1 cellular context compared by ENCODE assay signal in the genomic region with DNA sequence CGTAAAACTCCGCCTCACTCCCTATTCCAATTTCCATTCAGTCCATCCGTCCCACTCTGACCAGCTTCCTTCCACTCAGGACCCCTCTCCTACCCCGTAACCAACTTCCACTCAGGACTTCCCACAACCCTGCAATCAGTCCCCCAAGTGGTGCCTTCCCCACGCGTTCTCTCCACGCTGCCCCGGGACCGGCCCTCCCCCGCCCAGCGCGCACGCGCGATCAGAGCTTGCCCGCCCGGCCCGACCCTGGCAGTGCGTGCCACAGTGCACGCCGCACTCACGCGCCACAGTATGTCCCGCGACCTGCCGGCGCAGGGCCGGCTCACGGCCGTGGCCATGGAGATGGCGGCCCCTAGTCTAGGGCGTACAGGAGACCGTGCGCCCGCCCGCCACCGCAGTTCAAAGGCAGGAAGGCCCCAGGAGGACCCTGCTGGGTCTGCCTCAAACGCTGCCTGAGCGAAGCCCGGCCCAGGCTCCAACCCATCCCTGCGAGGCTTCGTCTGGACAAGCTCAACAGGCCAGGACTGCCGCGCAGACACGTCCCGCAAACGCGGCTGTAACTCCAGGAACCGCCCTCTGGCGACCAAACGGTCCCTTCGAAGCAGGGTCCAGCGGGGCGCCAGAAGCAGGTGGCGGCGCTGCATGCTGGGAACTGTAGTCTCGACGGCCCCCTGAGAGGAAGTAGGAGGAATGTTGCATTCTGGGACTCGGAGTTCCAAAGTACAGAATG.
TF ChIP-seq lines count a peak whose summit lies in the region.

A gene with protein sequence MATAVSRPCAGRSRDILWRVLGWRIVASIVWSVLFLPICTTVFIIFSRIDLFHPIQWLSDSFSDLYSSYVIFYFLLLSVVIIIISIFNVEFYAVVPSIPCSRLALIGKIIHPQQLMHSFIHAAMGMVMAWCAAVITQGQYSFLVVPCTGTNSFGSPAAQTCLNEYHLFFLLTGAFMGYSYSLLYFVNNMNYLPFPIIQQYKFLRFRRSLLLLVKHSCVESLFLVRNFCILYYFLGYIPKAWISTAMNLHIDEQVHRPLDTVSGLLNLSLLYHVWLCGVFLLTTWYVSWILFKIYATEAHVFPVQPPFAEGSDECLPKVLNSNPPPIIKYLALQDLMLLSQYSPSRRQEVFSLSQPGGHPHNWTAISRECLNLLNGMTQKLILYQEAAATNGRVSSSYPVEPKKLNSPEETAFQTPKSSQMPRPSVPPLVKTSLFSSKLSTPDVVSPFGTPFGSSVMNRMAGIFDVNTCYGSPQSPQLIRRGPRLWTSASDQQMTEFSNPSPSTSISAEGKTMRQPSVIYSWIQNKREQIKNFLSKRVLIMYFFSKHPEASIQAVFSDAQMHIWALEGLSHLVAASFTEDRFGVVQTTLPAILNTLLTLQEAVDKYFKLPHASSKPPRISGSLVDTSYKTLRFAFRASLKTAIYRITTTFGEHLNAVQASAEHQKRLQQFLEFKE (minus strand): TSS at position 373 of the 730 bp plus-strand sequence. CDS start 35 bp downstream, at position 338.

TF ChIP-seq in HepG2, 621 proteins besides CTCF, POLR2A, EP300 and RAD21 (continued from another document and continues in another):
- TF ChIP-seq, protein P1, sequence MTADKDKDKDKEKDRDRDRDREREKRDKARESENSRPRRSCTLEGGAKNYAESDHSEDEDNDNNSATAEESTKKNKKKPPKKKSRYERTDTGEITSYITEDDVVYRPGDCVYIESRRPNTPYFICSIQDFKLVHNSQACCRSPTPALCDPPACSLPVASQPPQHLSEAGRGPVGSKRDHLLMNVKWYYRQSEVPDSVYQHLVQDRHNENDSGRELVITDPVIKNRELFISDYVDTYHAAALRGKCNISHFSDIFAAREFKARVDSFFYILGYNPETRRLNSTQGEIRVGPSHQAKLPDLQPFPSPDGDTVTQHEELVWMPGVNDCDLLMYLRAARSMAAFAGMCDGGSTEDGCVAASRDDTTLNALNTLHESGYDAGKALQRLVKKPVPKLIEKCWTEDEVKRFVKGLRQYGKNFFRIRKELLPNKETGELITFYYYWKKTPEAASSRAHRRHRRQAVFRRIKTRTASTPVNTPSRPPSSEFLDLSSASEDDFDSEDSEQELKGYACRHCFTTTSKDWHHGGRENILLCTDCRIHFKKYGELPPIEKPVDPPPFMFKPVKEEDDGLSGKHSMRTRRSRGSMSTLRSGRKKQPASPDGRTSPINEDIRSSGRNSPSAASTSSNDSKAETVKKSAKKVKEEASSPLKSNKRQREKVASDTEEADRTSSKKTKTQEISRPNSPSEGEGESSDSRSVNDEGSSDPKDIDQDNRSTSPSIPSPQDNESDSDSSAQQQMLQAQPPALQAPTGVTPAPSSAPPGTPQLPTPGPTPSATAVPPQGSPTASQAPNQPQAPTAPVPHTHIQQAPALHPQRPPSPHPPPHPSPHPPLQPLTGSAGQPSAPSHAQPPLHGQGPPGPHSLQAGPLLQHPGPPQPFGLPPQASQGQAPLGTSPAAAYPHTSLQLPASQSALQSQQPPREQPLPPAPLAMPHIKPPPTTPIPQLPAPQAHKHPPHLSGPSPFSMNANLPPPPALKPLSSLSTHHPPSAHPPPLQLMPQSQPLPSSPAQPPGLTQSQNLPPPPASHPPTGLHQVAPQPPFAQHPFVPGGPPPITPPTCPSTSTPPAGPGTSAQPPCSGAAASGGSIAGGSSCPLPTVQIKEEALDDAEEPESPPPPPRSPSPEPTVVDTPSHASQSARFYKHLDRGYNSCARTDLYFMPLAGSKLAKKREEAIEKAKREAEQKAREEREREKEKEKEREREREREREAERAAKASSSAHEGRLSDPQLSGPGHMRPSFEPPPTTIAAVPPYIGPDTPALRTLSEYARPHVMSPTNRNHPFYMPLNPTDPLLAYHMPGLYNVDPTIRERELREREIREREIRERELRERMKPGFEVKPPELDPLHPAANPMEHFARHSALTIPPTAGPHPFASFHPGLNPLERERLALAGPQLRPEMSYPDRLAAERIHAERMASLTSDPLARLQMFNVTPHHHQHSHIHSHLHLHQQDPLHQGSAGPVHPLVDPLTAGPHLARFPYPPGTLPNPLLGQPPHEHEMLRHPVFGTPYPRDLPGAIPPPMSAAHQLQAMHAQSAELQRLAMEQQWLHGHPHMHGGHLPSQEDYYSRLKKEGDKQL (CRISPR knock-in tag; IDR thresholded peaks at IDR 0.05; ENCODE audit: low read depth), result peak; percentile 56; the same call in 1 of the 2 replicates
- TF ChIP-seq, protein P2, sequence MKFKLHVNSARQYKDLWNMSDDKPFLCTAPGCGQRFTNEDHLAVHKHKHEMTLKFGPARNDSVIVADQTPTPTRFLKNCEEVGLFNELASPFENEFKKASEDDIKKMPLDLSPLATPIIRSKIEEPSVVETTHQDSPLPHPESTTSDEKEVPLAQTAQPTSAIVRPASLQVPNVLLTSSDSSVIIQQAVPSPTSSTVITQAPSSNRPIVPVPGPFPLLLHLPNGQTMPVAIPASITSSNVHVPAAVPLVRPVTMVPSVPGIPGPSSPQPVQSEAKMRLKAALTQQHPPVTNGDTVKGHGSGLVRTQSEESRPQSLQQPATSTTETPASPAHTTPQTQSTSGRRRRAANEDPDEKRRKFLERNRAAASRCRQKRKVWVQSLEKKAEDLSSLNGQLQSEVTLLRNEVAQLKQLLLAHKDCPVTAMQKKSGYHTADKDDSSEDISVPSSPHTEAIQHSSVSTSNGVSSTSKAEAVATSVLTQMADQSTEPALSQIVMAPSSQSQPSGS (CRISPR knock-in tag; IDR thresholded peaks at IDR 0.05), result peak; percentile 77
- TF ChIP-seq, protein P3, sequence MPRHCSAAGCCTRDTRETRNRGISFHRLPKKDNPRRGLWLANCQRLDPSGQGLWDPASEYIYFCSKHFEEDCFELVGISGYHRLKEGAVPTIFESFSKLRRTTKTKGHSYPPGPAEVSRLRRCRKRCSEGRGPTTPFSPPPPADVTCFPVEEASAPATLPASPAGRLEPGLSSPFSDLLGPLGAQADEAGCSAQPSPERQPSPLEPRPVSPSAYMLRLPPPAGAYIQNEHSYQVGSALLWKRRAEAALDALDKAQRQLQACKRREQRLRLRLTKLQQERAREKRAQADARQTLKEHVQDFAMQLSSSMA (CRISPR knock-in tag; IDR thresholded peaks at IDR 0.05), result 0 out of 2 replicates have a peak, but pooled peaks have one; percentile 54
- TF ChIP-seq IRF2 (CRISPR knock-in tag; IDR thresholded peaks at IDR 0.05), result peak; percentile 94
- TF ChIP-seq ZNF546 (CRISPR knock-in tag; conservative IDR thresholded peaks at IDR 0.05), result peak; percentile 91
- TF ChIP-seq DPF2 (CRISPR knock-in tag; IDR thresholded peaks at IDR 0.05; ENCODE audit: borderline replicate concordance, low read depth), result no peak
- no peak for TF ChIP-seq ZNF3 (CRISPR knock-in tag; IDR thresholded peaks at IDR 0.05)
- TF ChIP-seq, protein P4, sequence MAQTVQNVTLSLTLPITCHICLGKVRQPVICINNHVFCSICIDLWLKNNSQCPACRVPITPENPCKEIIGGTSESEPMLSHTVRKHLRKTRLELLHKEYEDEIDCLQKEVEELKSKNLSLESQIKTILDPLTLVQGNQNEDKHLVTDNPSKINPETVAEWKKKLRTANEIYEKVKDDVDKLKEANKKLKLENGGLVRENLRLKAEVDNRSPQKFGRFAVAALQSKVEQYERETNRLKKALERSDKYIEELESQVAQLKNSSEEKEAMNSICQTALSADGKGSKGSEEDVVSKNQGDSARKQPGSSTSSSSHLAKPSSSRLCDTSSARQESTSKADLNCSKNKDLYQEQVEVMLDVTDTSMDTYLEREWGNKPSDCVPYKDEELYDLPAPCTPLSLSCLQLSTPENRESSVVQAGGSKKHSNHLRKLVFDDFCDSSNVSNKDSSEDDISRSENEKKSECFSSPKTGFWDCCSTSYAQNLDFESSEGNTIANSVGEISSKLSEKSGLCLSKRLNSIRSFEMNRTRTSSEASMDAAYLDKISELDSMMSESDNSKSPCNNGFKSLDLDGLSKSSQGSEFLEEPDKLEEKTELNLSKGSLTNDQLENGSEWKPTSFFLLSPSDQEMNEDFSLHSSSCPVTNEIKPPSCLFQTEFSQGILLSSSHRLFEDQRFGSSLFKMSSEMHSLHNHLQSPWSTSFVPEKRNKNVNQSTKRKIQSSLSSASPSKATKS (CRISPR knock-in tag; IDR thresholded peaks at IDR 0.05), result no peak; the same call in 1 of the 2 replicates
- TF ChIP-seq, protein P5, sequence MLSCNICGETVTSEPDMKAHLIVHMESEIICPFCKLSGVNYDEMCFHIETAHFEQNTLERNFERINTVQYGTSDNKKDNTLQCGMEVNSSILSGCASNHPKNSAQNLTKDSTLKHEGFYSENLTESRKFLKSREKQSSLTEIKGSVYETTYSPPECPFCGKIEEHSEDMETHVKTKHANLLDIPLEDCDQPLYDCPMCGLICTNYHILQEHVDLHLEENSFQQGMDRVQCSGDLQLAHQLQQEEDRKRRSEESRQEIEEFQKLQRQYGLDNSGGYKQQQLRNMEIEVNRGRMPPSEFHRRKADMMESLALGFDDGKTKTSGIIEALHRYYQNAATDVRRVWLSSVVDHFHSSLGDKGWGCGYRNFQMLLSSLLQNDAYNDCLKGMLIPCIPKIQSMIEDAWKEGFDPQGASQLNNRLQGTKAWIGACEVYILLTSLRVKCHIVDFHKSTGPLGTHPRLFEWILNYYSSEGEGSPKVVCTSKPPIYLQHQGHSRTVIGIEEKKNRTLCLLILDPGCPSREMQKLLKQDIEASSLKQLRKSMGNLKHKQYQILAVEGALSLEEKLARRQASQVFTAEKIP (CRISPR knock-in tag; IDR thresholded peaks at IDR 0.05; ENCODE audit: borderline replicate concordance), result no peak
- peak; percentile 57 for TF ChIP-seq JUN (CRISPR knock-in tag; IDR thresholded peaks at IDR 0.05)
- TF ChIP-seq KDM3A (CRISPR knock-in tag; IDR thresholded peaks at IDR 0.05; ENCODE audit: low read depth), result no peak
- TF ChIP-seq, protein P6, sequence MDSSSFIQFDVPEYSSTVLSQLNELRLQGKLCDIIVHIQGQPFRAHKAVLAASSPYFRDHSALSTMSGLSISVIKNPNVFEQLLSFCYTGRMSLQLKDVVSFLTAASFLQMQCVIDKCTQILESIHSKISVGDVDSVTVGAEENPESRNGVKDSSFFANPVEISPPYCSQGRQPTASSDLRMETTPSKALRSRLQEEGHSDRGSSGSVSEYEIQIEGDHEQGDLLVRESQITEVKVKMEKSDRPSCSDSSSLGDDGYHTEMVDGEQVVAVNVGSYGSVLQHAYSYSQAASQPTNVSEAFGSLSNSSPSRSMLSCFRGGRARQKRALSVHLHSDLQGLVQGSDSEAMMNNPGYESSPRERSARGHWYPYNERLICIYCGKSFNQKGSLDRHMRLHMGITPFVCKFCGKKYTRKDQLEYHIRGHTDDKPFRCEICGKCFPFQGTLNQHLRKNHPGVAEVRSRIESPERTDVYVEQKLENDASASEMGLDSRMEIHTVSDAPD (CRISPR knock-in tag; IDR thresholded peaks at IDR 0.05), result peak; percentile 87
- TF ChIP-seq, protein P7, sequence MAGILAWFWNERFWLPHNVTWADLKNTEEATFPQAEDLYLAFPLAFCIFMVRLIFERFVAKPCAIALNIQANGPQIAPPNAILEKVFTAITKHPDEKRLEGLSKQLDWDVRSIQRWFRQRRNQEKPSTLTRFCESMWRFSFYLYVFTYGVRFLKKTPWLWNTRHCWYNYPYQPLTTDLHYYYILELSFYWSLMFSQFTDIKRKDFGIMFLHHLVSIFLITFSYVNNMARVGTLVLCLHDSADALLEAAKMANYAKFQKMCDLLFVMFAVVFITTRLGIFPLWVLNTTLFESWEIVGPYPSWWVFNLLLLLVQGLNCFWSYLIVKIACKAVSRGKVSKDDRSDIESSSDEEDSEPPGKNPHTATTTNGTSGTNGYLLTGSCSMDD (CRISPR knock-in tag; IDR thresholded peaks at IDR 0.05), result peak; percentile 33; the same call in 1 of the 2 replicates
- TF ChIP-seq SRSF9 (IDR thresholded peaks at IDR 0.05; ENCODE audit: borderline replicate concordance, insufficient read depth, low read depth, low read length, poor library complexity, severe bottlenecking), result no peak
- TF ChIP-seq BHLHE40 (IDR thresholded peaks at IDR 0.05; ENCODE audit: low read length), result peak; percentile 88
- TF ChIP-seq ZNF180 (CRISPR knock-in tag; IDR thresholded peaks at IDR 0.05; ENCODE audit: borderline replicate concordance, low read depth), result 0 out of 2 replicates have a peak, but pooled peaks have one; percentile 23
- peak; percentile 83; the same call in 1 of the 2 replicates for TF ChIP-seq KLF6 (CRISPR knock-in tag; IDR thresholded peaks at IDR 0.05)
- TF ChIP-seq, protein P8, sequence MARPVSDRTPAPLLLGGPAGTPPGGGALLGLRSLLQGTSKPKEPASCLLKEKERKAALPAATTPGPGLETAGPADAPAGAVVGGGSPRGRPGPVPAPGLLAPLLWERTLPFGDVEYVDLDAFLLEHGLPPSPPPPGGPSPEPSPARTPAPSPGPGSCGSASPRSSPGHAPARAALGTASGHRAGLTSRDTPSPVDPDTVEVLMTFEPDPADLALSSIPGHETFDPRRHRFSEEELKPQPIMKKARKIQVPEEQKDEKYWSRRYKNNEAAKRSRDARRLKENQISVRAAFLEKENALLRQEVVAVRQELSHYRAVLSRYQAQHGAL (CRISPR knock-in tag; IDR thresholded peaks at IDR 0.05; ENCODE audit: not compliant biosample characterization), result peak; percentile 89
- 0 out of 2 replicates have a peak, but pooled peaks have one; percentile 26 for TF ChIP-seq HMG20A (CRISPR knock-in tag; IDR thresholded peaks at IDR 0.05; ENCODE audit: borderline replicate concordance)
- TF ChIP-seq TEAD2 (CRISPR knock-in tag; IDR thresholded peaks at IDR 0.05), result no peak
- no peak for TF ChIP-seq ZNF674 (CRISPR knock-in tag; IDR thresholded peaks at IDR 0.05; ENCODE audit: low read depth)
- no peak for TF ChIP-seq PTBP1 (IDR thresholded peaks at IDR 0.05; ENCODE audit: low read depth, low read length, poor library complexity, severe bottlenecking)
- TF ChIP-seq ZNF768 (CRISPR knock-in tag; IDR thresholded peaks at IDR 0.05), result peak; percentile 43
- TF ChIP-seq, protein P9, sequence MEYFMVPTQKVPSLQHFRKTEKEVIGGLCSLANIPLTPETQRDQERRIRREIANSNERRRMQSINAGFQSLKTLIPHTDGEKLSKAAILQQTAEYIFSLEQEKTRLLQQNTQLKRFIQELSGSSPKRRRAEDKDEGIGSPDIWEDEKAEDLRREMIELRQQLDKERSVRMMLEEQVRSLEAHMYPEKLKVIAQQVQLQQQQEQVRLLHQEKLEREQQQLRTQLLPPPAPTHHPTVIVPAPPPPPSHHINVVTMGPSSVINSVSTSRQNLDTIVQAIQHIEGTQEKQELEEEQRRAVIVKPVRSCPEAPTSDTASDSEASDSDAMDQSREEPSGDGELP (IDR thresholded peaks at IDR 0.05; ENCODE audit: borderline replicate concordance, low read depth), result peak; percentile 84
- peak; percentile 87; the same call in 1 of the 2 replicates for TF ChIP-seq RXRA (CRISPR knock-in tag; IDR thresholded peaks at IDR 0.05)
- TF ChIP-seq, protein P10, sequence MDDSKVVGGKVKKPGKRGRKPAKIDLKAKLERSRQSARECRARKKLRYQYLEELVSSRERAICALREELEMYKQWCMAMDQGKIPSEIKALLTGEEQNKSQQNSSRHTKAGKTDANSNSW (CRISPR knock-in tag; IDR thresholded peaks at IDR 0.05; ENCODE audit: borderline replicate concordance), result no peak
